In the genomic region with DNA sequence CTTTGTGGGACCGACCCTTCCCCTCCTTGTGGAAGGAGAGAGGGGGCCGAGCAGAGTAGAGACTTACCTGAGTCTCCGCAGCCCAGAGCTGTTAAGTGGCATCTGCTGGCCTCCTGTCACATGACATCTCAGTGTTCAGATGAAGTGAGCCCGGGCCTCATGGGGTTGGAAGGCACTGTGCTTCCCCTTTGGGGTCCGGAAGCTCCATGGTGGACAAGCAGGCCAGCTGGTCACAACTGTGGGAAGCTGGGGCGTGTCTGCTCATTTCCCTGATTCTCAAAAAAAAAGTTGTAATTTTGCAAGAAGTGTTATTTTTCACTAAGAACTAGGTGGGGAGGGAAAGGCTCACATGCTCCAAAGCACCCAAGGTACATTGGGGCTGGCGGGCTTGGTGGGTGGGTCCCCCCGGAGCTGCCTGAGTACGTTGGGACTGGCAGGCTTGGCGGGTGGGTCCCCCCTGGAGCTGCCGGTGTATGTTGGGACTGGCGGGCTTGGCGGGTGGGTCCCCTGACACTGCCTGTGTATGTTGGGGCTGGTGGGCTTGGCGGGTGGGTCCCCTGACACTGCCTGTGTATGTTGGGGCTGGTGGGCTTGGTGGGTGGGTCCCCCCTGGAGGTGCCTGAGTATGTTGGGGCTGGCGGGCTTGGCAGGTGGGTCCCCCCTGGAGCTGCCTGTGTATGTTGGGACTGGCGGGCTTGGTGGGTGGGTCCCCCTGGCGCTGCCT, we compare ENCODE assay signal across 19 cellular contexts.
"Had no signal": no experiment of that assay in that cellular context is flagged by ENCODE, and none has a peak within 500 bp of the region (broad histone marks: within the 10 kb centered on the region; RNA-seq: fewer than 3 reads in every experiment).

No MANE protein-coding gene starts in this region.

- ATAC-seq: activated CD4-positive, CD25-positive, alpha-beta regulatory T cell treated with anti-CD3 and anti-CD28 coated beads, Interleukin-2, amount 50 U/mL, for 24 hours; gastroesophageal sphincter; stimulated activated memory B cell treated with anti-CD40 and anti-IgM and Interleukin-4, amounts not matched to agents 10 μg/mL and 1 μg/mL and 100 μg/mL, for 72 hours had no signal

- H3K27ac Mint-ChIP-seq: stimulated activated memory B cell treated with anti-CD40 and anti-IgM and Interleukin-4, amounts not matched to agents 10 μg/mL and 1 μg/mL and 100 μg/mL, for 72 hours; T-helper 2 cell treated with Interferon-gamma antibody and Interleukin-4, amounts not matched to agents 5 μg/mL and 100 μg/mL, for 36 hours had no signal

- H3K4me1 Mint-ChIP-seq: stimulated activated memory B cell treated with anti-CD40 and anti-IgM and Interleukin-4, amounts not matched to agents 10 μg/mL and 1 μg/mL and 100 μg/mL, for 72 hours had no signal

- H3K27me3 Mint-ChIP-seq: stimulated activated memory B cell treated with anti-CD40 and anti-IgM and Interleukin-4, amounts not matched to agents 10 μg/mL and 1 μg/mL and 100 μg/mL, for 72 hours had no signal

- DNase-seq: activated CD8-positive, alpha-beta memory T cell treated with anti-CD3 and anti-CD28 coated beads for 24 hours; activated CD8-positive, alpha-beta memory T cell treated with anti-CD3 and anti-CD28 coated beads, Interleukin-2, amount 50 U/mL, for 48 hours; activated effector memory CD4-positive, alpha-beta T cell treated with Interleukin-2 at 50 U/mL for 16 hours; activated naive CD4-positive, alpha-beta T cell treated with anti-CD3 and anti-CD28 coated beads, Interleukin-2, amount 50 U/mL, for 16 hours; activated T-cell treated with anti-CD3 and anti-CD28 coated beads, Interleukin-2, amount 50 U/mL, for 48 hours; brain microvascular endothelial cell; effector CD4-positive, alpha-beta T cell; SK-N-SH; spleen; stimulated activated CD4-positive, alpha-beta T cell treated with anti-CD3 and anti-CD28 coated beads, Interleukin-4, amount 100 ng/mL, for 4 hours had no signal

- H3K4me3 Mint-ChIP-seq: neural progenitor cell; stimulated activated memory B cell treated with anti-CD40 and anti-IgM and Interleukin-4, amounts not matched to agents 10 μg/mL and 1 μg/mL and 100 μg/mL, for 72 hours; T-helper 2 cell treated with Interferon-gamma antibody and Interleukin-4, amounts not matched to agents 5 μg/mL and 100 μg/mL, for 36 hours had no signal

- H3K9me3 Mint-ChIP-seq: neural progenitor cell; stimulated activated memory B cell treated with anti-CD40 and anti-IgM and Interleukin-4, amounts not matched to agents 10 μg/mL and 1 μg/mL and 100 μg/mL, for 72 hours; T-helper 2 cell treated with Interferon-gamma antibody and Interleukin-4, amounts not matched to agents 5 μg/mL and 100 μg/mL, for 36 hours had no signal

- H3K4me1 ChIP-seq: gastroesophageal sphincter, neural progenitor cell, parathyroid adenoma had no signal

- H3K36me3 ChIP-seq: neural progenitor cell had no signal

- H3K27ac ChIP-seq: brain microvascular endothelial cell, coronary artery, esophagus muscularis mucosa, gastroesophageal sphincter, hepatocyte, neural progenitor cell, parathyroid adenoma had no signal

- H3K9me3 ChIP-seq: esophagus muscularis mucosa, gastroesophageal sphincter, SK-N-SH, spleen had no signal

- H3K4me3 ChIP-seq: coronary artery, esophagus muscularis mucosa, gastroesophageal sphincter, hepatocyte, neural progenitor cell, spleen had no signal

- H3K27me3 ChIP-seq: brain microvascular endothelial cell, esophagus muscularis mucosa, gastroesophageal sphincter, hepatocyte, neural progenitor cell, spleen had no signal
